In genomic region chr19:2783781-2784145, GRCh38 we compare ENCODE assay signal across 8 cellular contexts. TPM values are rescaled to one million over a fixed set of nuclear protein-coding genes. Genes with fewer than 3 reads are reported as not detected.
DNase-seq lines count a peak whose midpoint lies in the region; ATAC-seq and TF ChIP-seq lines count a peak whose summit lies in the region.

No MANE protein-coding gene starts in this region.

- peak overlapping the region; percentile 38; the same call in 1 of the 2 replicates for H3K9ac ChIP-seq in OCI-LY3 (ENCODE audit: low read length)

- DNase-seq in Caco-2, result no peak
- DNase-seq in effector memory CD4-positive, alpha-beta T cell, result no peak
- DNase-seq in osteocyte (ENCODE audit: extremely low spot score, unreplicated experiment), result no peak
- no peak for DNase-seq in UCSD-AML1 (lab: John Stamatoyannopoulos, UW; ENCODE audit: unreplicated experiment)
- no peak for DNase-seq in GM10248 (ENCODE audit: extremely low spot score)
- no peak for DNase-seq in stimulated activated CD8-positive, alpha-beta memory T cell treated with anti-CD3 and anti-CD28 coated beads, Interleukin-4, amount 100 ng/mL, for 48 hours

- H3K4me1 ChIP-seq in Caco-2 (peaks cover 7% of the 10 kb centered on the region), OCI-LY3 (ENCODE audit: low read length) (peaks cover 23% of the 10 kb centered on the region)
- H3K4me1 ChIP-seq in effector memory CD4-positive, alpha-beta T cell (ENCODE audit: control insufficient read depth, insufficient read depth, low read length, poor library complexity, severe bottlenecking), result peaks cover 25% of the 10 kb centered on the region

- peak overlapping the region; percentile 96 for H3K27ac Mint-ChIP-seq in Caco-2 (ENCODE audit: unreplicated experiment)
- peak overlapping the region; percentile 98 for H3K27ac Mint-ChIP-seq in osteocyte (ENCODE audit: unreplicated experiment)

- H3K79me2 ChIP-seq in OCI-LY3 (ENCODE audit: low read length), result peaks cover 79% of the 10 kb centered on the region

- H3K27me3 ChIP-seq in Caco-2 (replicated peaks; ENCODE audit: control insufficient read depth, insufficient read depth, low read length) (no peaks in the 10 kb centered on the region), OCI-LY3 (ENCODE audit: low read depth, low read length) (no peaks in the 10 kb centered on the region)
- no peaks in the 10 kb centered on the region for H3K27me3 ChIP-seq in effector memory CD4-positive, alpha-beta T cell (replicated peaks; ENCODE audit: control insufficient read depth, insufficient read depth, low read length, poor library complexity, severe bottlenecking)

- H3K9me3 Mint-ChIP-seq in Caco-2 (ENCODE audit: unreplicated experiment) (no peaks in the 10 kb centered on the region), osteocyte (ENCODE audit: unreplicated experiment) (no peaks in the 10 kb centered on the region)

- H3K9me3 ChIP-seq in Caco-2 (no peaks in the 10 kb centered on the region), OCI-LY3 (ENCODE audit: insufficient read depth, low read length) (no peaks in the 10 kb centered on the region)
- no peaks in the 10 kb centered on the region for H3K9me3 ChIP-seq in effector memory CD4-positive, alpha-beta T cell (ENCODE audit: control insufficient read depth, low read length)

- CTCF ChIA-PET in Caco-2 (lab: Charles Lee), result interaction anchor here (0.6 to 1.0 kb wide), 4 partner anchors 57 to 957 kb away, joined by 3 to 6 read pairs (median 4); partner anchors contain the start of gene ZNF555
- CTCF ChIA-PET in GM10248 (lab: Yijun Ruan, JAX), result interaction anchor here (0.8 to 4.2 kb wide), 10 partner anchors 8 to 320 kb away, joined by 3 to 11 read pairs (median 4); partner anchors contain the start of gene ZNF554

- peak overlapping the region; percentile 74 for H3K4me2 ChIP-seq in OCI-LY3 (ENCODE audit: low read length)

- TF ChIP-seq CTCF in Caco-2 (IDR thresholded peaks at IDR 0.05; ENCODE audit: insufficient read depth in 1 of 2, low read depth in 1 of 2, low read length in 1 of 2, severe bottlenecking in 1 of 2, unreplicated experiment in 1 of 2) (no peak), OCI-LY3 (IDR thresholded peaks at IDR 0.05; ENCODE audit: low read depth, low read length) (no peak), osteocyte (IDR thresholded peaks at IDR 0.05) (no peak), GM10248 (IDR thresholded peaks at IDR 0.05; ENCODE audit: control extremely low read depth, extremely low read depth, low read depth, missing control alignments) (no peak)

- no peaks in the 10 kb centered on the region for H3K27me3 Mint-ChIP-seq in Caco-2 (ENCODE audit: insufficient read depth, unreplicated experiment)
- H3K27me3 Mint-ChIP-seq in osteocyte (ENCODE audit: unreplicated experiment), result no peaks in the 10 kb centered on the region

- peak overlapping the region; percentile 47 for H3K27ac ChIP-seq in OCI-LY3 (ENCODE audit: low read length)
- H3K27ac ChIP-seq in effector memory CD4-positive, alpha-beta T cell (ENCODE audit: insufficient read depth, low read length, poor library complexity, severe bottlenecking), result peak overlapping the region; percentile 19

- POLR2A ChIA-PET in Caco-2 (lab: Charles Lee) (interaction anchor here (0.5 to 1.5 kb wide), 5 partner anchors 16 to 878 kb away, joined by 3 to 11 read pairs (median 6); partner anchors contain the start of gene GADD45B), GM10248 (lab: Yijun Ruan, JAX) (interaction anchor here (0.6 to 1.4 kb wide), 2 partner anchors 167 to 308 kb away, joined by 3 to 10 read pairs; partner anchors contain the start of gene GADD45B)

- H3K4me3 Mint-ChIP-seq in Caco-2 (ENCODE audit: unreplicated experiment) (peak overlapping the region; percentile 75), osteocyte (ENCODE audit: unreplicated experiment) (peak overlapping the region; percentile 84)

- H2AFZ ChIP-seq in OCI-LY3 (ENCODE audit: low read depth, low read length), result peak overlapping the region; percentile 69

- peaks cover 28% of the 10 kb centered on the region for H4K20me1 ChIP-seq in OCI-LY3 (ENCODE audit: insufficient read depth, low read length)

- H3K36me3 Mint-ChIP-seq in Caco-2 (ENCODE audit: insufficient read depth, unreplicated experiment) (peaks cover 46% of the 10 kb centered on the region), osteocyte (ENCODE audit: unreplicated experiment) (no peaks in the 10 kb centered on the region)

- intact Hi-C loops in Caco-2 (cut with micrococcal nuclease; ENCODE audit: unreplicated experiment), result loop anchor here (2.0 kb wide), 2 partner anchors 45 to 57 kb away; partner anchors contain the start of gene ZNF555

- ATAC-seq in HG03135 (IDR thresholded peaks at IDR 0.05; ENCODE audit: unreplicated experiment), result no peak

- H3K4me1 Mint-ChIP-seq in Caco-2 (ENCODE audit: low read depth, unreplicated experiment) (peaks cover 6% of the 10 kb centered on the region), osteocyte (ENCODE audit: unreplicated experiment) (peaks cover 40% of the 10 kb centered on the region)

- H3K4me3 ChIP-seq in Caco-2 (ENCODE audit: low read depth, low read length) (peak overlapping the region; percentile 25; the same call in 1 of the 2 replicates), OCI-LY3 (ENCODE audit: low read length) (peak overlapping the region; percentile 86)
- peak overlapping the region; percentile 94 for H3K4me3 ChIP-seq in effector memory CD4-positive, alpha-beta T cell (ENCODE audit: insufficient read depth, low read depth, low read length, poor library complexity, severe bottlenecking)

- BruUV-seq in Caco-2 (replicated peaks; lab: Mats Ljungman, UMichigan), result no TSS peak

- H3K36me3 ChIP-seq in Caco-2 (ENCODE audit: control insufficient read depth, insufficient read depth, low read length) (no peaks in the 10 kb centered on the region), OCI-LY3 (replicated peaks; ENCODE audit: low read depth, low read length) (peaks cover 25% of the 10 kb centered on the region)
- peaks cover 2% of the 10 kb centered on the region for H3K36me3 ChIP-seq in effector memory CD4-positive, alpha-beta T cell (ENCODE audit: control insufficient read depth, insufficient read depth, low read length)

RNA-seq across cellular contexts. Expression of gene SGTA, which starts 0.7 kb away (rescaled TPM):
- total RNA-seq in Caco-2 (2022) (90.1 TPM in 2 replicates), osteocyte (50.7 and 53.2 TPM in 2 replicates)

RNA-seq across cellular contexts. Expression of gene THOP1, which starts 1.5 kb away (rescaled TPM):
- 118 and 119 TPM in 2 replicates for total RNA-seq in Caco-2 (2022)
- total RNA-seq in osteocyte, result 43.4 and 45.2 TPM in 2 replicates

RNA-seq across cellular contexts. Expression of gene ZNF554, which starts 35.9 kb away (rescaled TPM):
- 3.6 and 3.7 TPM in 2 replicates for total RNA-seq in Caco-2 (2022)
- total RNA-seq in osteocyte, result 7.1 and 7.4 TPM in 2 replicates

RNA-seq across cellular contexts. Expression of gene SLC39A3, which starts 43.9 kb away (rescaled TPM):
- total RNA-seq in Caco-2 (2022) (33.2 and 35.0 TPM in 2 replicates), osteocyte (36.5 and 41.2 TPM in 2 replicates)

RNA-seq across cellular contexts. Expression of gene ZNF555, which starts 57.5 kb away (rescaled TPM):
- total RNA-seq in Caco-2 (2022) (4.7 and 6.2 TPM in 2 replicates), osteocyte (5.9 and 10.6 TPM in 2 replicates)

Comparison
In these comparisons a context has a peak if more than half of its experiments do, and no peak if none do; other contexts are left out.
1. H3K4me3 ChIP-seq: peak in every context shown above with its lines; median percentile 94 in effector memory CD4-positive, alpha-beta T cell; 86 in OCI-LY3; 25 in Caco-2.